8 cellular contexts compared by ENCODE assay signal in genomic region chr6:129672883-129673631, GRCh38. TPM values are rescaled to one million over a fixed set of nuclear protein-coding genes. Genes with fewer than 3 reads are reported as not detected.
DNase-seq lines count a peak whose midpoint lies in the region; ATAC-seq and FAIRE-seq lines count a peak whose summit lies in the region.

No MANE protein-coding gene starts in this region.

- H3K27me3 ChIP-seq in rectal smooth muscle tissue (ENCODE audit: control insufficient read depth, insufficient read depth, low read length), result no peaks in the 10 kb centered on the region

- peak; percentile 68 for ATAC-seq in GM18519 (IDR thresholded peaks at IDR 0.05; ENCODE audit: low FRiP score, unreplicated experiment)
- ATAC-seq in HG02973 (IDR thresholded peaks at IDR 0.05; ENCODE audit: unreplicated experiment), result peak; percentile 86

- H3K27ac ChIP-seq in epithelial cell of prostate (peak overlapping the region; percentile 89), rectal smooth muscle tissue (ENCODE audit: low read depth, low read length) (peak overlapping the region; percentile 25)

- no peak overlapping the region for H3K4me3 ChIP-seq in rectal smooth muscle tissue (ENCODE audit: low read length)

- peaks cover 3% of the 10 kb centered on the region for H3K4me1 ChIP-seq in rectal smooth muscle tissue (ENCODE audit: control insufficient read depth, insufficient read depth, low read length)

- H3K9ac ChIP-seq in rectal smooth muscle tissue (ENCODE audit: low read length), result no peak overlapping the region

- H3K36me3 ChIP-seq in rectal smooth muscle tissue (ENCODE audit: control insufficient read depth, insufficient read depth, low read length), result no peaks in the 10 kb centered on the region

- FAIRE-seq in RCC 7860 (lab: Jason Lieb, UNC), result peak; percentile 92

- DNase-seq in A172 (ENCODE audit: low spot score) (peak; percentile 85), RCC 7860 (ENCODE audit: low spot score) (peak; percentile 83), epithelial cell of prostate (ENCODE audit: low read depth, low spot score) (no peak), NCI-H1694 (lab: John Stamatoyannopoulos, UW) (no peak)
- DNase-seq in NK-92 treated with Interleukin-12 subunit alpha and Interleukin-12 subunit beta, amount 100 ng/mL, for 24 hours (lab: John Stamatoyannopoulos, UW), result no peak

RNA-seq across cellular contexts. Expression of gene ARHGAP18, which starts 36.9 kb away (rescaled TPM):
- total RNA-seq in A172 (2014; rRNA removed; shearing (Covaris generic)), result 112 and 140 TPM in 2 replicates

Comparison
In these comparisons a context has a peak if more than half of its experiments do, and no peak if none do; other contexts are left out.
1. DNase-seq: peak in A172 (single experiment) and RCC 7860 (single experiment); none in epithelial cell of prostate (single experiment), NCI-H1694 (single experiment) and NK-92 treated with Interleukin-12 subunit alpha and Interleukin-12 subunit beta, amount 100 ng/mL, for 24 hours (single experiment).